Comparison of ENCODE assay signal across 1 cellular context in the genomic region with DNA sequence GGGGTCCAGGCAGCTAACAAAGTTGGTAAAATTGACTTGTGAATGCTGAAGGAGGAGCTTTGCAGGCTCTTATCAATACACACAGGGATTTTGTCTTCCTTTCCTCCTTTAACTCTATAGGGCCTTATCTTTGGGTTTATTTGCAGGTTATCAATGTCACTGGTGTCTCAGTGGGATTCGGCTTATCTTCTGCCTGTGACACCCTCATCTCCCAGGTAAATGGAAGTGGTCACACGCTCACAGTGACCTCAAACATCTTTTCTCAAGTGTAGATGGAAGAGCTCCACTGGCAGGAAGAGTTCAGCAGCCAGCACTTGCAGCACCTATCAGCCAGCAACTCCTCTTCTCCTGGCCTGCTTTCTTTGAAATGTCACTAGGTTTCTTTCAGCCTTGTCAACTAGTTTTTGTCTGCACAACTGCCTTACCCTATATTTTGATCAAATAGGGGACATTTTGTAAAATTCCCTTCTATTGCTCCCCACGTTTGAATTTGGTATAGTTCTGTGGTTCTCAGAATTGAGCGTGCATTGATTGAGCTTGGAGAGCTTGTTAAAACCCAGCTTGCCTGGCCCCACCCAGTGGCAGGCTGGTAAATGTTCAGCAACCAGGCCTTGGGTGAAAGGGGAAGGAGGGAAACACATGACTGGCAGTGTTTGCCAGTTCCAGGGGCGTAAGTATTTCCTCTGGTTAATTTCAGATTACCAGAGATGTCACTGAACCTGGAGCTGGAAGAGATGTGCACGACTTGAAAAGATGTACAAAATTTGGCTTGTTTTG.
TF ChIP-seq lines count a peak whose summit lies in the region.

No MANE protein-coding gene starts in this region.

TF ChIP-seq in GM12878, 131 proteins besides CTCF, POLR2A, EP300 and RAD21:
- TF ChIP-seq, protein P1, sequence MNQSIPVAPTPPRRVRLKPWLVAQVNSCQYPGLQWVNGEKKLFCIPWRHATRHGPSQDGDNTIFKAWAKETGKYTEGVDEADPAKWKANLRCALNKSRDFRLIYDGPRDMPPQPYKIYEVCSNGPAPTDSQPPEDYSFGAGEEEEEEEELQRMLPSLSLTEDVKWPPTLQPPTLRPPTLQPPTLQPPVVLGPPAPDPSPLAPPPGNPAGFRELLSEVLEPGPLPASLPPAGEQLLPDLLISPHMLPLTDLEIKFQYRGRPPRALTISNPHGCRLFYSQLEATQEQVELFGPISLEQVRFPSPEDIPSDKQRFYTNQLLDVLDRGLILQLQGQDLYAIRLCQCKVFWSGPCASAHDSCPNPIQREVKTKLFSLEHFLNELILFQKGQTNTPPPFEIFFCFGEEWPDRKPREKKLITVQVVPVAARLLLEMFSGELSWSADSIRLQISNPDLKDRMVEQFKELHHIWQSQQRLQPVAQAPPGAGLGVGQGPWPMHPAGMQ (IDR thresholded peaks at IDR 0.05; ENCODE audit: borderline replicate concordance) = no peak
- no peak for TF ChIP-seq PAX5 (IDR thresholded peaks at IDR 0.05; ENCODE audit: borderline replicate concordance, low read depth, low read length)
- TF ChIP-seq CHD1 (IDR thresholded peaks at IDR 0.05; ENCODE audit: low read depth, low read length) = no peak
- TF ChIP-seq HDAC6 (IDR thresholded peaks at IDR 0.05; ENCODE audit: unreplicated experiment) = no peak
- TF ChIP-seq TCF3 (IDR thresholded peaks at IDR 0.05; ENCODE audit: borderline replicate concordance, insufficient read depth, low read depth, low read length) = no peak
- no peak for TF ChIP-seq BHLHE40 (IDR thresholded peaks at IDR 0.05; ENCODE audit: borderline replicate concordance in 1 of 2, low read depth in 2 of 2, low read length in 1 of 2)
- no peak for TF ChIP-seq RELA (IDR thresholded peaks at IDR 0.05; ENCODE audit: borderline replicate concordance, partially characterized antibody)
- TF ChIP-seq CHD2 (IDR thresholded peaks at IDR 0.05; ENCODE audit: borderline replicate concordance, low read depth, low read length) = no peak
- TF ChIP-seq SMC3 (IDR thresholded peaks at IDR 0.05; ENCODE audit: borderline replicate concordance, low read length) = no peak; the same call in 1 of the 2 replicates
